Comparison of ENCODE assay signal across 16 cellular contexts in the genomic region with DNA sequence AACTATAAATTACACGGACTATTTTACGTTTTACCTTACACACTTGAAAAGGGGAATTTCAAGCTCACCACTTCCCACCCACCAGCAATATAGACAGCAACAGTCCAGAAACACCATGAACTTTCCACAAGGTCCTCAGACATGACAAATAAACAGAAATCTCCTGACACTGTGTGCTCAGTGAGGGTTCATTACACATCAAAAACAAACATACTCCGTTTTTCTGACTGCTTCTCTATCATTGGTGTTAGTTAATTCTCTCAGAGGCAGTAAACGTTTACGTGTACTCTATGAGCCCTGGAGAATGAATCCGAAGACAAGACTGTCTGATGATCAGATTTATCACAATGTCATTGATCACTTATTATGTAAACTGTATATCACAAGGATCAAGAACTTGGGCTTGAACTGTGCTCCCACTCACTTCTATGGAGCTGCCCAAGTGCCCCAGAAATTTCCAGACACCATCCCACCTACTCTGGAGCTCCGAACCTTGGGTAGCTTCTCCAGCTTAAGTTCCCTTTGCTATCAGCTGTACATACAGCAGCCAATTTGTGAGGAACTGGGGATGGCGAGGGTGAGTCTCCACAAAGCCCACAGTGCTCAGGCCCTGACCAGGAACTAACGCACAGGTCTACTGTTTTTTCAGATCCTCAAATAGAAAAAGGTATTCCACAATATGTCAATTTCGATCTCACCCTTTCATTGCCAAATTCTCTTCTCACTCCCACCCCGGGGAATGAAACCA.
DNase-seq lines count a peak whose midpoint lies in the region; ATAC-seq, FAIRE-seq and TF ChIP-seq lines count a peak whose summit lies in the region.
"Had no signal": no experiment of that assay in that cellular context is flagged by ENCODE, and none has a peak within 500 bp of the region (broad histone marks: within the 10 kb centered on the region; RNA-seq: fewer than 3 reads in every experiment).

No MANE protein-coding gene starts in this region.

- dilution Hi-C loops in IMR-90 (cut with HindIII; ENCODE audit: low sequenced_read_pairs, unreplicated experiment) = no loop called here

- DNase-seq in DMS53 (lab: John Stamatoyannopoulos, UW) (peak; percentile 74), IMR-90 (no peak), GM12878 (ENCODE audit: low read depth, low spot score) (no peak), osteoblast (ENCODE audit: insufficient read length, low spot score, missing footprints) (no peak)
- DNase-seq in activated CD4-positive, alpha-beta T cell treated with anti-CD3 and anti-CD28 coated beads for 48 hours = no peak
- no peak for DNase-seq in NK-92 treated with Interleukin-12 subunit alpha and Interleukin-12 subunit beta, amount 100 ng/mL, for 24 hours (lab: John Stamatoyannopoulos, UW)
- DNase-seq: AML-193, GF-D8, NCI-H187 treated with DMSO at 0.1 percent for 48 hours, NCI-H226, NCI-H526 treated with DMSO at 0.1 percent for 48 hours had no signal

- SMC1A ChIA-PET in GM12878 (lab: Charles Lee; ENCODE audit: uncharacterized antibody, unreplicated experiment) = no interaction called here

- no peak overlapping the region for H2AK5ac ChIP-seq in IMR-90 (ENCODE audit: low read depth, low read length)

- H3K36me3 ChIP-seq in IMR-90 (ENCODE audit: control insufficient read depth, insufficient read depth, low read length) (no peaks in the 10 kb centered on the region), GM12878 (ENCODE audit: control insufficient read depth in 2 of 2, insufficient read depth in 2 of 2, low read length in 1 of 2) (no peaks in the 10 kb centered on the region), osteoblast (ENCODE audit: insufficient read depth, low read length) (no peaks in the 10 kb centered on the region)
- H3K36me3 ChIP-seq: SJSA1 had no signal

- H3K9me3 ChIP-seq in IMR-90 (ENCODE audit: control insufficient read depth, insufficient read depth, low read length) (no peaks in the 10 kb centered on the region), GM12878 (replicated peaks; ENCODE audit: control insufficient read depth, insufficient read depth, low read length) (no peaks in the 10 kb centered on the region), osteoblast (ENCODE audit: low read depth, low read length) (no peaks in the 10 kb centered on the region)
- H3K9me3 ChIP-seq: SJSA1 had no signal

- no peak overlapping the region for H3K9ac ChIP-seq in IMR-90 (ENCODE audit: low read depth, low read length)
- no peak overlapping the region for H3K9ac ChIP-seq in GM12878 (ENCODE audit: control insufficient read depth, insufficient read depth, low read length)
- H3K9ac ChIP-seq: KMS-11 had no signal

- no peak overlapping the region for H2BK20ac ChIP-seq in IMR-90 (ENCODE audit: low read depth, low read length)

- intact Hi-C loops in IMR-90 (cut with micrococcal nuclease) = no loop called here
- intact Hi-C loops in GM12878 (cut with micrococcal nuclease; ENCODE audit: unreplicated experiment) = no loop called here

- no peak overlapping the region for H2BK15ac ChIP-seq in IMR-90 (ENCODE audit: low read depth, low read length)

- no peaks in the 10 kb centered on the region for H3K79me1 ChIP-seq in IMR-90 (ENCODE audit: low read depth in 1 of 2, low read length in 2 of 2)

- H2BK120ac ChIP-seq in IMR-90 (ENCODE audit: low read depth, low read length) = no peak overlapping the region

- no peaks in the 10 kb centered on the region; the same call in 1 of the 2 replicates for H3K27me3 ChIP-seq in IMR-90 (ENCODE audit: control insufficient read depth, insufficient read depth, low read length)
- no peaks in the 10 kb centered on the region for H3K27me3 ChIP-seq in GM12878 (replicated peaks in 1 of 2; ENCODE audit: control insufficient read depth in 2 of 2, insufficient read depth in 2 of 2, low read length in 1 of 2)
- peaks cover 7% of the 10 kb centered on the region for H3K27me3 ChIP-seq in osteoblast (ENCODE audit: insufficient read depth, low read length)
- H3K27me3 ChIP-seq: SJSA1 had no signal

- RAD21 ChIA-PET in GM12878 (lab: Charles Lee; ENCODE audit: unreplicated experiment) = interaction anchor here (1.5 kb wide), 1 partner anchor 94 kb away, joined by 3 read pairs; no protein-coding TSS in a partner anchor

- no peak overlapping the region for H4K5ac ChIP-seq in IMR-90 (ENCODE audit: low read depth, low read length)

- TF ChIP-seq EP300 in GM12878 (IDR thresholded peaks at IDR 0.05; ENCODE audit: borderline replicate concordance in 1 of 2, control insufficient read depth in 1 of 2, low read depth in 2 of 2, low read length in 2 of 2) = no peak

- no peak overlapping the region for H4K8ac ChIP-seq in IMR-90 (ENCODE audit: low read depth in 2 of 2, low read length in 2 of 2)

- H3K14ac ChIP-seq in IMR-90 (replicated peaks; ENCODE audit: low read depth, low read length) = no peak overlapping the region

- H3K4ac ChIP-seq in IMR-90 (ENCODE audit: low read depth, low read length) = no peak overlapping the region

- BruUV-seq in IMR-90 (replicated peaks; lab: Mats Ljungman, UMichigan) (no TSS peak), GM12878 (replicated peaks; lab: Mats Ljungman, UMichigan) (no TSS peak)

- FAIRE-seq in GM12878 (lab: Jason Lieb, UNC) = peak; percentile 13
- FAIRE-seq: H54 had no signal

- in situ Hi-C loops in IMR-90 (cut with MboI; ENCODE audit: low sequenced_read_pairs) (no loop called here), GM12878 (cut with MboI) (no loop called here)

- no CpG with 5 or more reads among the region's 11 CpGs for WGBS in IMR-90 (ENCODE audit: extremely low coverage in 2 of 2, insufficient read length in 1 of 2), 2 experiments
- 62% methylated on average over 11 of the region's 11 CpGs for WGBS in GM12878 (ENCODE audit: insufficient coverage, insufficient replicate concordance, low lambda C conversion rate, missing lambda C conversion rate)

- H4K20me1 ChIP-seq in IMR-90 (ENCODE audit: insufficient read depth, low read length) (no peaks in the 10 kb centered on the region), GM12878 (ENCODE audit: control insufficient read depth, insufficient read depth) (no peaks in the 10 kb centered on the region), osteoblast (ENCODE audit: insufficient read depth, low read length) (no peaks in the 10 kb centered on the region)

- H4K91ac ChIP-seq in IMR-90 (ENCODE audit: insufficient read depth, low read depth, low read length) = no peak overlapping the region

- TF ChIP-seq POLR2A in IMR-90 (IDR thresholded peaks at IDR 0.05; ENCODE audit: low read depth, low read length) (no peak), GM12878 (IDR thresholded peaks at IDR 0.05; ENCODE audit: low read depth, low read length) (no peak)

- CTCF ChIA-PET in IMR-90 (lab: Yijun Ruan, JAX) (interaction anchor here (1.4 kb wide), 1 partner anchor 9 kb away, joined by 4 read pairs; no protein-coding TSS in a partner anchor), GM12878 (lab: Yijun Ruan, JAX) (interaction anchor here (0.7 kb wide), 1 partner anchor 708 kb away, joined by 3 read pairs; no protein-coding TSS in a partner anchor)

- H2AFZ ChIP-seq in IMR-90 (replicated peaks; ENCODE audit: low read length, poor library complexity) (no peak overlapping the region), GM12878 (ENCODE audit: control insufficient read depth, low read depth, low read length) (no peak overlapping the region), osteoblast (ENCODE audit: low read length) (peak overlapping the region; percentile 10)

- H3K4me3 ChIP-seq in IMR-90 (ENCODE audit: insufficient read depth, low read depth, low read length) (no peak overlapping the region), GM12878 (no peak overlapping the region), osteoblast (ENCODE audit: insufficient read depth, low read length) (no peak overlapping the region)
- H3K4me3 ChIP-seq: SJSA1 had no signal

- H3K4me2 ChIP-seq in IMR-90 (ENCODE audit: low read depth, low read length) (no peak overlapping the region), GM12878 (ENCODE audit: control insufficient read depth, insufficient read depth) (no peak overlapping the region), osteoblast (ENCODE audit: insufficient read depth, low read length) (no peak overlapping the region)
- H3K4me2 ChIP-seq: KMS-11 had no signal

- no peak for TF ChIP-seq RAD21 in IMR-90 (IDR thresholded peaks at IDR 0.05; ENCODE audit: low read length)
- no peak for TF ChIP-seq RAD21 in GM12878 (IDR thresholded peaks at IDR 0.05; ENCODE audit: insufficient read depth, low read depth, low read length)

- H2AK9ac ChIP-seq in IMR-90 (replicated peaks; ENCODE audit: low read depth, low read length, poor library complexity) = no peak overlapping the region

- no peak overlapping the region for H3K56ac ChIP-seq in IMR-90 (ENCODE audit: extremely low read depth, insufficient read depth, low read length)

- H3K9me1 ChIP-seq in IMR-90 (ENCODE audit: insufficient read depth, low read length) = no peaks in the 10 kb centered on the region

- H3K23ac ChIP-seq in IMR-90 (ENCODE audit: low read depth, low read length) = no peak overlapping the region

- H3K79me2 ChIP-seq in GM12878 (ENCODE audit: control insufficient read depth, insufficient read depth, low read length) (no peaks in the 10 kb centered on the region), osteoblast (ENCODE audit: insufficient read depth, low read length) (no peaks in the 10 kb centered on the region)

- no peak for TF ChIP-seq CTCF in IMR-90 (conservative IDR thresholded peaks at IDR 0.05; ENCODE audit: low read depth, low read length)
- no peak for TF ChIP-seq CTCF in GM12878 (IDR thresholded peaks at IDR 0.05 in 2 of 3, conservative IDR thresholded peaks at IDR 0.05 in 1 of 3; ENCODE audit: control insufficient read depth in 2 of 3, extremely low read depth in 1 of 3, insufficient read depth in 1 of 3, low read depth in 3 of 3, low read length in 3 of 3)
- no peak for TF ChIP-seq CTCF in osteoblast (IDR thresholded peaks at IDR 0.05; ENCODE audit: extremely low read depth, low read depth, low read length)

- H3K18ac ChIP-seq in IMR-90 (ENCODE audit: low read depth, low read length) = no peak overlapping the region

- peaks cover 2% of the 10 kb centered on the region; the same call in 1 of the 2 replicates for H3K4me1 ChIP-seq in IMR-90 (ENCODE audit: control insufficient read depth, insufficient read depth, low read length)
- H3K4me1 ChIP-seq in GM12878 (ENCODE audit: control insufficient read depth, insufficient read depth, low read length) = no peaks in the 10 kb centered on the region
- no peaks in the 10 kb centered on the region for H3K4me1 ChIP-seq in osteoblast (ENCODE audit: insufficient read depth, low read length)
- H3K4me1 ChIP-seq: SJSA1 had no signal

- ATAC-seq in IMR-90 (ENCODE audit: low read depth) (peak; percentile 32; the same call in 1 of the 2 replicates), GM12878 (no peak), HG02610 (IDR thresholded peaks at IDR 0.05; ENCODE audit: unreplicated experiment) (no peak)

- POLR2A ChIA-PET in IMR-90 (lab: Charles Lee; ENCODE audit: unreplicated experiment) = no interaction called here
- POLR2A ChIA-PET in GM12878 (lab: Charles Lee) = no interaction called here

- H3K27ac ChIP-seq in IMR-90 (ENCODE audit: insufficient read depth, low read length) (no peak overlapping the region), GM12878 (ENCODE audit: control insufficient read depth, insufficient read depth) (no peak overlapping the region), osteoblast (ENCODE audit: low read depth, low read length) (no peak overlapping the region)
- H3K27ac ChIP-seq: C4-2B, KMS-11, SJSA1 had no signal

- no peak overlapping the region for H2BK5ac ChIP-seq in IMR-90 (ENCODE audit: low read depth, low read length, poor library complexity, severe bottlenecking)

TF ChIP-seq in GM12878, 131 proteins besides CTCF, POLR2A, EP300 and RAD21 (continues in another document):
- TF ChIP-seq ZNF24 (IDR thresholded peaks at IDR 0.05) = no peak
